ENCODE assay signal across 1 cellular context in the genomic region with DNA sequence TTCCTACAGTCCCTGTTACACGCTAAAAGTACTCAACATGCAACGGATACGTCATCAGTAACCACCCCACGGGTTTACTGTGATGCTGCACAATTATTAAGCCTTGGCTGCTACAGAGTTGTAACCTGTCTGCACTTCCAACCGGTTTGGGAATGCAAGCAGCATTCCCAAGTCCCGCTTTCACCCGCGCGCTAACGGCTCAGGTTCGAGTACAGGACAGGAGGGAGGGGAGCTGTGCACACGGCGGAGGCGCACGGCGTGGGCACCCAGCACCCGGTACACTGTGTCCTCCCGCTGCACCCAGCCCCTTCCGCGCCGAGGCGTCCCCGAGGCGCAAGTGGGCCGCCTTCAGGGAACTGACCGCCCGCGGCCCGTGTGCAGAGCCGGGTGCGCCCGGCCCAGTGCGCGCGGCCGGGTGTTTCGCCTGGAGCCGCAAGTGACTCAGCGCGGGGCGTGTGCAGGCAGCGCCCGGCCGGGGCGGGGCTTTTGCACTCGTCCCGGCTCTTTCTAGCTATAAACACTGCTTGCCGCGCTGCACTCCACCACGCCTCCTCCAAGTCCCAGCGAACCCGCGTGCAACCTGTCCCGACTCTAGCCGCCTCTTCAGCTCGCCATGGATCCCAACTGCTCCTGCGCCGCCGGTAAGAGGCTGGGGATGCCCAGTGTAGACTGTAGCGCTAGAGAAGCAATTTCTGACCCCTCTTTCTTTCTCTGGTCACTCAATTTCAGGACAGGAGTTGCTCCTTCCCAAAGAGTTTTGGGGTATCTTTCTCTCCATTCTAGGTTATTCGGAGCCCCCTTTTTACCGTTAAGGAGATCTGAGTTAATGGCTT.
TF ChIP-seq lines count a peak whose summit lies in the region.

A gene (plus strand): TSS at position 542 of the 833 bp plus-strand sequence. CDS start 72 bp downstream, at position 614.

TF ChIP-seq in K562, 482 proteins besides CTCF, POLR2A, EP300 and RAD21 (continued from another document and continues in another):
- TF ChIP-seq, protein P1, sequence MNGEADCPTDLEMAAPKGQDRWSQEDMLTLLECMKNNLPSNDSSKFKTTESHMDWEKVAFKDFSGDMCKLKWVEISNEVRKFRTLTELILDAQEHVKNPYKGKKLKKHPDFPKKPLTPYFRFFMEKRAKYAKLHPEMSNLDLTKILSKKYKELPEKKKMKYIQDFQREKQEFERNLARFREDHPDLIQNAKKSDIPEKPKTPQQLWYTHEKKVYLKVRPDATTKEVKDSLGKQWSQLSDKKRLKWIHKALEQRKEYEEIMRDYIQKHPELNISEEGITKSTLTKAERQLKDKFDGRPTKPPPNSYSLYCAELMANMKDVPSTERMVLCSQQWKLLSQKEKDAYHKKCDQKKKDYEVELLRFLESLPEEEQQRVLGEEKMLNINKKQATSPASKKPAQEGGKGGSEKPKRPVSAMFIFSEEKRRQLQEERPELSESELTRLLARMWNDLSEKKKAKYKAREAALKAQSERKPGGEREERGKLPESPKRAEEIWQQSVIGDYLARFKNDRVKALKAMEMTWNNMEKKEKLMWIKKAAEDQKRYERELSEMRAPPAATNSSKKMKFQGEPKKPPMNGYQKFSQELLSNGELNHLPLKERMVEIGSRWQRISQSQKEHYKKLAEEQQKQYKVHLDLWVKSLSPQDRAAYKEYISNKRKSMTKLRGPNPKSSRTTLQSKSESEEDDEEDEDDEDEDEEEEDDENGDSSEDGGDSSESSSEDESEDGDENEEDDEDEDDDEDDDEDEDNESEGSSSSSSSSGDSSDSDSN (IDR thresholded peaks at IDR 0.05; ENCODE audit: borderline replicate concordance in 1 of 2, low read depth in 2 of 2, low read length in 2 of 2), result peak in 1 of 2 experiments; percentile 80; a peak in 1 of 4 replicates
- peak; percentile 99 for TF ChIP-seq MTF1 (CRISPR knock-in tag; IDR thresholded peaks at IDR 0.05; ENCODE audit: borderline replicate concordance)
- no peak for TF ChIP-seq ARNT (IDR thresholded peaks at IDR 0.05)
- TF ChIP-seq KAT7 (CRISPR knock-in tag; IDR thresholded peaks at IDR 0.05; ENCODE audit: borderline replicate concordance), result 0 out of 2 replicates have a peak, but pooled peaks have one; percentile 7
- TF ChIP-seq, protein P2, sequence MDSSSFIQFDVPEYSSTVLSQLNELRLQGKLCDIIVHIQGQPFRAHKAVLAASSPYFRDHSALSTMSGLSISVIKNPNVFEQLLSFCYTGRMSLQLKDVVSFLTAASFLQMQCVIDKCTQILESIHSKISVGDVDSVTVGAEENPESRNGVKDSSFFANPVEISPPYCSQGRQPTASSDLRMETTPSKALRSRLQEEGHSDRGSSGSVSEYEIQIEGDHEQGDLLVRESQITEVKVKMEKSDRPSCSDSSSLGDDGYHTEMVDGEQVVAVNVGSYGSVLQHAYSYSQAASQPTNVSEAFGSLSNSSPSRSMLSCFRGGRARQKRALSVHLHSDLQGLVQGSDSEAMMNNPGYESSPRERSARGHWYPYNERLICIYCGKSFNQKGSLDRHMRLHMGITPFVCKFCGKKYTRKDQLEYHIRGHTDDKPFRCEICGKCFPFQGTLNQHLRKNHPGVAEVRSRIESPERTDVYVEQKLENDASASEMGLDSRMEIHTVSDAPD (CRISPR knock-in tag; IDR thresholded peaks at IDR 0.05), result no peak
- peak; percentile 96 for TF ChIP-seq FOSL1 (tag; conservative IDR thresholded peaks at IDR 0.05)
- TF ChIP-seq HCFC1 (IDR thresholded peaks at IDR 0.05; ENCODE audit: low read depth, low read length), result no peak; the same call in 1 of the 2 replicates
- TF ChIP-seq PHF20 (IDR thresholded peaks at IDR 0.05; ENCODE audit: partially characterized antibody), result peak; percentile 39
- TF ChIP-seq ZNF263 (CRISPR knock-in tag; IDR thresholded peaks at IDR 0.05; ENCODE audit: borderline replicate concordance), result no peak
- TF ChIP-seq, protein P3, sequence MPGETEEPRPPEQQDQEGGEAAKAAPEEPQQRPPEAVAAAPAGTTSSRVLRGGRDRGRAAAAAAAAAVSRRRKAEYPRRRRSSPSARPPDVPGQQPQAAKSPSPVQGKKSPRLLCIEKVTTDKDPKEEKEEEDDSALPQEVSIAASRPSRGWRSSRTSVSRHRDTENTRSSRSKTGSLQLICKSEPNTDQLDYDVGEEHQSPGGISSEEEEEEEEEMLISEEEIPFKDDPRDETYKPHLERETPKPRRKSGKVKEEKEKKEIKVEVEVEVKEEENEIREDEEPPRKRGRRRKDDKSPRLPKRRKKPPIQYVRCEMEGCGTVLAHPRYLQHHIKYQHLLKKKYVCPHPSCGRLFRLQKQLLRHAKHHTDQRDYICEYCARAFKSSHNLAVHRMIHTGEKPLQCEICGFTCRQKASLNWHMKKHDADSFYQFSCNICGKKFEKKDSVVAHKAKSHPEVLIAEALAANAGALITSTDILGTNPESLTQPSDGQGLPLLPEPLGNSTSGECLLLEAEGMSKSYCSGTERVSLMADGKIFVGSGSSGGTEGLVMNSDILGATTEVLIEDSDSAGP (CRISPR knock-in tag; IDR thresholded peaks at IDR 0.05), result no peak
- TF ChIP-seq, protein P4, sequence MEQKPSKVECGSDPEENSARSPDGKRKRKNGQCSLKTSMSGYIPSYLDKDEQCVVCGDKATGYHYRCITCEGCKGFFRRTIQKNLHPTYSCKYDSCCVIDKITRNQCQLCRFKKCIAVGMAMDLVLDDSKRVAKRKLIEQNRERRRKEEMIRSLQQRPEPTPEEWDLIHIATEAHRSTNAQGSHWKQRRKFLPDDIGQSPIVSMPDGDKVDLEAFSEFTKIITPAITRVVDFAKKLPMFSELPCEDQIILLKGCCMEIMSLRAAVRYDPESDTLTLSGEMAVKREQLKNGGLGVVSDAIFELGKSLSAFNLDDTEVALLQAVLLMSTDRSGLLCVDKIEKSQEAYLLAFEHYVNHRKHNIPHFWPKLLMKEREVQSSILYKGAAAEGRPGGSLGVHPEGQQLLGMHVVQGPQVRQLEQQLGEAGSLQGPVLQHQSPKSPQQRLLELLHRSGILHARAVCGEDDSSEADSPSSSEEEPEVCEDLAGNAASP (IDR thresholded peaks at IDR 0.05), result no peak
- TF ChIP-seq JUN (IDR thresholded peaks at IDR 0.05; ENCODE audit: borderline replicate concordance, low read depth, low read length), result peak; percentile 85
- TF ChIP-seq JUN (CRISPR knock-in tag; IDR thresholded peaks at IDR 0.05; ENCODE audit: borderline replicate concordance), result no peak
- 0 out of 2 replicates have a peak, but pooled peaks have one; percentile 8 for TF ChIP-seq TEAD4 (IDR thresholded peaks at IDR 0.05; ENCODE audit: low read length)
- no peak for TF ChIP-seq TEAD4 (CRISPR knock-in tag; IDR thresholded peaks at IDR 0.05; ENCODE audit: borderline replicate concordance)
- peak; percentile 63 for TF ChIP-seq POLR2H (tag; IDR thresholded peaks at IDR 0.05; ENCODE audit: low read depth)
- peak; percentile 64; the same call in 1 of the 2 replicates for TF ChIP-seq ARID2 (IDR thresholded peaks at IDR 0.05)
- peak; percentile 89 for TF ChIP-seq RB1 (IDR thresholded peaks at IDR 0.05; ENCODE audit: low read depth)
- TF ChIP-seq EWSR1 (IDR thresholded peaks at IDR 0.05; ENCODE audit: borderline replicate concordance, low read depth, partially characterized antibody), result no peak
- no peak for TF ChIP-seq ZNF780A (CRISPR knock-in tag; IDR thresholded peaks at IDR 0.05)
- TF ChIP-seq COPS2 (conservative IDR thresholded peaks at IDR 0.05), result no peak
- no peak for TF ChIP-seq ZNF354B (CRISPR knock-in tag; IDR thresholded peaks at IDR 0.05)
- TF ChIP-seq, protein P5, sequence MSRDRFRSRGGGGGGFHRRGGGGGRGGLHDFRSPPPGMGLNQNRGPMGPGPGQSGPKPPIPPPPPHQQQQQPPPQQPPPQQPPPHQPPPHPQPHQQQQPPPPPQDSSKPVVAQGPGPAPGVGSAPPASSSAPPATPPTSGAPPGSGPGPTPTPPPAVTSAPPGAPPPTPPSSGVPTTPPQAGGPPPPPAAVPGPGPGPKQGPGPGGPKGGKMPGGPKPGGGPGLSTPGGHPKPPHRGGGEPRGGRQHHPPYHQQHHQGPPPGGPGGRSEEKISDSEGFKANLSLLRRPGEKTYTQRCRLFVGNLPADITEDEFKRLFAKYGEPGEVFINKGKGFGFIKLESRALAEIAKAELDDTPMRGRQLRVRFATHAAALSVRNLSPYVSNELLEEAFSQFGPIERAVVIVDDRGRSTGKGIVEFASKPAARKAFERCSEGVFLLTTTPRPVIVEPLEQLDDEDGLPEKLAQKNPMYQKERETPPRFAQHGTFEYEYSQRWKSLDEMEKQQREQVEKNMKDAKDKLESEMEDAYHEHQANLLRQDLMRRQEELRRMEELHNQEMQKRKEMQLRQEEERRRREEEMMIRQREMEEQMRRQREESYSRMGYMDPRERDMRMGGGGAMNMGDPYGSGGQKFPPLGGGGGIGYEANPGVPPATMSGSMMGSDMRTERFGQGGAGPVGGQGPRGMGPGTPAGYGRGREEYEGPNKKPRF (IDR thresholded peaks at IDR 0.05; ENCODE audit: low read depth, low read length), result no peak
- no peak for TF ChIP-seq SRSF9 (IDR thresholded peaks at IDR 0.05; ENCODE audit: borderline replicate concordance, low read depth, low read length)
- TF ChIP-seq GTF2E2 (tag; IDR thresholded peaks at IDR 0.05), result no peak
- TF ChIP-seq MYC (IDR thresholded peaks at IDR 0.05; ENCODE audit: low read depth, low read length), result peak; percentile 84
- TF ChIP-seq MYC (CRISPR knock-in tag; IDR thresholded peaks at IDR 0.05; ENCODE audit: borderline replicate concordance, low read depth), result no peak
- no peak for TF ChIP-seq ESRRB (CRISPR knock-in tag; IDR thresholded peaks at IDR 0.05; ENCODE audit: borderline replicate concordance)
- TF ChIP-seq SIN3A (IDR thresholded peaks at IDR 0.05; ENCODE audit: borderline replicate concordance in 2 of 2, control insufficient read depth in 1 of 2, low read depth in 2 of 2, low read length in 2 of 2), result peak in 1 of 2 experiments; percentile 55; a peak in 1 of 4 replicates
- TF ChIP-seq, protein P6, sequence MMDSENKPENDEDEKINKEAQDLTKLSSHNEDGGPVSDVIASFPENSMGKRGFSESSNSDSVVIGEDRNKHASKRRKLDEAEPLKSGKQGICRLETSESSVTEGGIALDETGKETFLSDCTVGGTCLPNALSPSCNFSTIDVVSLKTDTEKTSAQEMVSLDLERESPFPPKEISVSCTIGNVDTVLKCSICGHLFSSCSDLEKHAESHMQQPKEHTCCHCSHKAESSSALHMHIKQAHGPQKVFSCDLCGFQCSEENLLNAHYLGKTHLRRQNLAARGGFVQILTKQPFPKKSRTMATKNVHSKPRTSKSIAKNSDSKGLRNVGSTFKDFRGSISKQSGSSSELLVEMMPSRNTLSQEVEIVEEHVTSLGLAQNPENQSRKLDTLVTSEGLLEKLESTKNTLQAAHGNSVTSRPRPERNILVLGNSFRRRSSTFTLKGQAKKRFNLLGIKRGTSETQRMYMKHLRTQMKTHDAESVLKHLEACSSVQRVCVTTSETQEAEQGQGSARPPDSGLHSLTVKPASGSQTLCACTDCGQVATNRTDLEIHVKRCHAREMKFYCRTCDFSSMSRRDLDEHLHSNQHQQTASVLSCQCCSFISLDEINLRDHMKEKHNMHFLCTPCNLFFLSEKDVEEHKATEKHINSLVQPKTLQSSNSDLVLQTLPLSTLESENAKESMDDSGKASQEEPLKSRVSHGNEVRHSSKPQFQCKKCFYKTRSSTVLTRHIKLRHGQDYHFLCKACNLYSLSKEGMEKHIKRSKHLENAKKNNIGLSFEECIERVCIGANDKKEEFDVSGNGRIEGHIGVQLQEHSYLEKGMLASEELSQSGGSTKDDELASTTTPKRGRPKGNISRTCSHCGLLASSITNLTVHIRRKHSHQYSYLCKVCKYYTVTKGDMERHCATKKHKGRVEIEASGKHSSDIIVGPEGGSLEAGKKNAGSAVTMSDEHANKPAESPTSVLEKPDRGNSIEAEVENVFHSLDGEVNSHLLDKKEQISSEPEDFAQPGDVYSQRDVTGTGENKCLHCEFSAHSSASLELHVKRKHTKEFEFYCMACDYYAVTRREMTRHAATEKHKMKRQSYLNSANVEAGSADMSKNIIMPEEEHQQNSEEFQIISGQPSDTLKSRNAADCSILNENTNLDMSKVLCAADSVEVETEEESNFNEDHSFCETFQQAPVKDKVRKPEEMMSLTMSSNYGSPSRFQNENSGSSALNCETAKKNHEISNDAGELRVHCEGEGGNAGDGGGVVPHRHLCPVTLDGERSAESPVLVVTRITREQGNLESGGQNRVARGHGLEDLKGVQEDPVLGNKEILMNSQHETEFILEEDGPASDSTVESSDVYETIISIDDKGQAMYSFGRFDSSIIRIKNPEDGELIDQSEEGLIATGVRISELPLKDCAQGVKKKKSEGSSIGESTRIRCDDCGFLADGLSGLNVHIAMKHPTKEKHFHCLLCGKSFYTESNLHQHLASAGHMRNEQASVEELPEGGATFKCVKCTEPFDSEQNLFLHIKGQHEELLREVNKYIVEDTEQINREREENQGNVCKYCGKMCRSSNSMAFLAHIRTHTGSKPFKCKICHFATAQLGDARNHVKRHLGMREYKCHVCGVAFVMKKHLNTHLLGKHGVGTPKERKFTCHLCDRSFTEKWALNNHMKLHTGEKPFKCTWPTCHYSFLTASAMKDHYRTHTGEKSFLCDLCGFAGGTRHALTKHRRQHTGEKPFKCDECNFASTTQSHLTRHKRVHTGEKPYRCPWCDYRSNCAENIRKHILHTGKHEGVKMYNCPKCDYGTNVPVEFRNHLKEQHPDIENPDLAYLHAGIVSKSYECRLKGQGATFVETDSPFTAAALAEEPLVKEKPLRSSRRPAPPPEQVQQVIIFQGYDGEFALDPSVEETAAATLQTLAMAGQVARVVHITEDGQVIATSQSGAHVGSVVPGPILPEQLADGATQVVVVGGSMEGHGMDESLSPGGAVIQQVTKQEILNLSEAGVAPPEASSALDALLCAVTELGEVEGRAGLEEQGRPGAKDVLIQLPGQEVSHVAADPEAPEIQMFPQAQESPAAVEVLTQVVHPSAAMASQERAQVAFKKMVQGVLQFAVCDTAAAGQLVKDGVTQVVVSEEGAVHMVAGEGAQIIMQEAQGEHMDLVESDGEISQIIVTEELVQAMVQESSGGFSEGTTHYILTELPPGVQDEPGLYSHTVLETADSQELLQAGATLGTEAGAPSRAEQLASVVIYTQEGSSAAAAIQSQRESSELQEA (IDR thresholded peaks at IDR 0.05; ENCODE audit: low read depth), result no peak
- no peak for TF ChIP-seq IRF2 (CRISPR knock-in tag; IDR thresholded peaks at IDR 0.05)
- peak; percentile 7 for TF ChIP-seq NEUROD1 (IDR thresholded peaks at IDR 0.05; ENCODE audit: borderline replicate concordance, low read depth, low read length, partially characterized antibody)
- TF ChIP-seq NR2F6 (CRISPR knock-in tag; IDR thresholded peaks at IDR 0.05), result no peak
- TF ChIP-seq ZNF217 (CRISPR knock-in tag; IDR thresholded peaks at IDR 0.05), result no peak
- TF ChIP-seq ATF1 (CRISPR knock-in tag; IDR thresholded peaks at IDR 0.05), result no peak
- TF ChIP-seq ATF1 (tag; IDR thresholded peaks at IDR 0.05), result peak; percentile 54; the same call in 1 of the 2 replicates
- peak; percentile 56; the same call in 1 of the 2 replicates for TF ChIP-seq SMARCA5 (IDR thresholded peaks at IDR 0.05)
- TF ChIP-seq, protein P7, sequence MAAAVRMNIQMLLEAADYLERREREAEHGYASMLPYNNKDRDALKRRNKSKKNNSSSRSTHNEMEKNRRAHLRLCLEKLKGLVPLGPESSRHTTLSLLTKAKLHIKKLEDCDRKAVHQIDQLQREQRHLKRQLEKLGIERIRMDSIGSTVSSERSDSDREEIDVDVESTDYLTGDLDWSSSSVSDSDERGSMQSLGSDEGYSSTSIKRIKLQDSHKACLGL (CRISPR knock-in tag; IDR thresholded peaks at IDR 0.05; ENCODE audit: borderline replicate concordance, poor library complexity, severe bottlenecking), result no peak
- TF ChIP-seq KDM5B (IDR thresholded peaks at IDR 0.05; ENCODE audit: insufficient replicate concordance, low read depth, low read length), result peak; percentile 69
- TF ChIP-seq PHF8 (IDR thresholded peaks at IDR 0.05; ENCODE audit: borderline replicate concordance, low read length), result peak; percentile 83; the same call in 1 of the 2 replicates
